Comparison of ENCODE assay signal across 9 cellular contexts in the genomic region with DNA sequence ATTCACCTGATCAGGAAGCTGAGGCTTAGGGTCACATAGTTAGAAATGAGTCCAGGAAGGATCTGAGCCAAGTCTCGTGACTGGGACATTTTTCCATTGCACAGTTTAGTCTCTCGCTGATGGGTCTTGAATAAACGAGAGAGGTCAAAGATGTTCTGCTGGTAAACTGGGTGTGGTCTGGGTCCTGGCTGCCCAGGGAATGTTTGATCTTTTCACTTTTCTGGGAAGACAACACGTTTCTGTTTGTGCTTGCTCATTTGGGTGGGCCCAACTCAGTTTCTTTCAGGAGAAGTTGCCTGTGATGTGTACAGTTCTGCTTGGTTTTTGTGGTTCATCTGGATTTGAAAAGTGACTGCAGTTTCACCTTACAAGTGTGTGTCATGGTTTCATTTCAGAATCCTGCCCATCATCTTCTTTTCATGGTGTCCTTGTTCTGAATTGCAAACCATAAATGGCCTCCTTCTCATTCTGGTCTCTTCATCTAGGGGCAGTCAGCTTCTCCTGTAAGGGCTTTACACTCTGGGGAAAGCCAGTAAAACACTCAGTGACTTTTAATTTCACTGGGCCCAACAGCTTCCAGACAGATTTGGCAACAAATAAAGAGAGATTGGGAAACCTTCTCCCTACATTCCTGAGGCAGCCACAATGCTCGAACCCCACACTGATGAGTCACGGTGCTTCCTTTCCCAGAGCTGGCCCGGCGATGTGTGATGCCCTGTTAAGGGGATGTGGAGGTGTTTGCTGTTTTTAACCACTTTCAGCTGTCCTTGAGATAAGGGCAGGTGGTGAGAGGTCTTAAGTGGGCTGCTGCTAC. TPM values are rescaled to one million over a fixed set of nuclear protein-coding genes. Genes with fewer than 3 reads are reported as not detected.
DNase-seq lines count a peak whose midpoint lies in the region; ATAC-seq lines count a peak whose summit lies in the region.
"Had no signal": no experiment of that assay in that cellular context is flagged by ENCODE, and none has a peak within 500 bp of the region (broad histone marks: within the 10 kb centered on the region; RNA-seq: fewer than 3 reads in every experiment).

No MANE protein-coding gene starts in this region.

- CTCF ChIA-PET in activated naive CD4-positive, alpha-beta T cell treated with anti-CD3 and anti-CD28 coated beads, Interleukin-2, amount 10 ng/mL, durations not matched to agents 7 days and 5 days (lab: Charles Lee): interaction anchor here (1.2 to 1.4 kb wide), 2 partner anchors 12 to 36 kb away, joined by 3 read pairs; no protein-coding TSS in a partner anchor

- no peak for DNase-seq in activated naive CD4-positive, alpha-beta T cell treated with anti-CD3 and anti-CD28 coated beads, Interleukin-2, amount 50 U/mL, for 72 hours (ENCODE audit: low spot score in 2 of 2)
- DNase-seq in activated naive CD4-positive, alpha-beta T cell treated with anti-CD3 and anti-CD28 coated beads, Interleukin-2, amount 10 ng/mL, durations not matched to agents 7 days and 5 days: no peak
- DNase-seq in activated naive CD8-positive, alpha-beta T cell treated with anti-CD3 and anti-CD28 coated beads, Interleukin-2, amount 50 U/mL, for 24 hours: no peak
- DNase-seq in left lobe of liver (ENCODE audit: low spot score) (no peak), HUDEP-2 (lab: John Stamatoyannopoulos, UW; ENCODE audit: unreplicated experiment in 76 of 76) (no peak), NCI-H69 (lab: John Stamatoyannopoulos, UW) (no peak)

- H3K9me3 Mint-ChIP-seq in activated naive CD4-positive, alpha-beta T cell treated with anti-CD3 and anti-CD28 coated beads, Interleukin-2, amount 50 U/mL, for 72 hours: no peaks in the 10 kb centered on the region
- no peaks in the 10 kb centered on the region for H3K9me3 Mint-ChIP-seq in activated naive CD4-positive, alpha-beta T cell treated with anti-CD3 and anti-CD28 coated beads, Interleukin-2, amount 10 ng/mL, durations not matched to agents 7 days and 5 days
- no peaks in the 10 kb centered on the region for H3K9me3 Mint-ChIP-seq in activated naive CD8-positive, alpha-beta T cell treated with anti-CD3 and anti-CD28 coated beads, Interleukin-2, amount 50 U/mL, for 24 hours
- H3K9me3 Mint-ChIP-seq: activated naive CD4-positive, alpha-beta T cell treated with anti-CD3 and anti-CD28 coated beads, Interleukin-2, amount 50 U/mL, for 24 hours had no signal

- H3K4me3 Mint-ChIP-seq in activated naive CD4-positive, alpha-beta T cell treated with anti-CD3 and anti-CD28 coated beads, Interleukin-2, amount 10 ng/mL, durations not matched to agents 7 days and 5 days: no peak overlapping the region
- H3K4me3 Mint-ChIP-seq in activated naive CD8-positive, alpha-beta T cell treated with anti-CD3 and anti-CD28 coated beads, Interleukin-2, amount 50 U/mL, for 24 hours: no peak overlapping the region
- H3K4me3 Mint-ChIP-seq: activated naive CD4-positive, alpha-beta T cell treated with anti-CD3 and anti-CD28 coated beads, Interleukin-2, amount 50 U/mL, for 24 hours had no signal

- H3K4me1 ChIP-seq in urinary bladder (ENCODE audit: insufficient read depth): no peaks in the 10 kb centered on the region

- peaks cover 18% of the 10 kb centered on the region for H3K4me1 Mint-ChIP-seq in activated naive CD4-positive, alpha-beta T cell treated with anti-CD3 and anti-CD28 coated beads, Interleukin-2, amount 10 ng/mL, durations not matched to agents 7 days and 5 days
- H3K4me1 Mint-ChIP-seq in activated naive CD8-positive, alpha-beta T cell treated with anti-CD3 and anti-CD28 coated beads, Interleukin-2, amount 50 U/mL, for 24 hours: peaks cover 18% of the 10 kb centered on the region

- no peak overlapping the region for H3K4me3 ChIP-seq in urinary bladder (ENCODE audit: low read depth, low read length)

- peaks cover 54% of the 10 kb centered on the region for H3K27me3 Mint-ChIP-seq in activated naive CD4-positive, alpha-beta T cell treated with anti-CD3 and anti-CD28 coated beads, Interleukin-2, amount 10 ng/mL, durations not matched to agents 7 days and 5 days
- peaks cover 39% of the 10 kb centered on the region for H3K27me3 Mint-ChIP-seq in activated naive CD8-positive, alpha-beta T cell treated with anti-CD3 and anti-CD28 coated beads, Interleukin-2, amount 50 U/mL, for 24 hours

- H3K36me3 Mint-ChIP-seq in activated naive CD4-positive, alpha-beta T cell treated with anti-CD3 and anti-CD28 coated beads, Interleukin-2, amount 50 U/mL, for 72 hours: no peaks in the 10 kb centered on the region
- H3K36me3 Mint-ChIP-seq in activated naive CD4-positive, alpha-beta T cell treated with anti-CD3 and anti-CD28 coated beads, Interleukin-2, amount 10 ng/mL, durations not matched to agents 7 days and 5 days: no peaks in the 10 kb centered on the region
- no peaks in the 10 kb centered on the region for H3K36me3 Mint-ChIP-seq in activated naive CD8-positive, alpha-beta T cell treated with anti-CD3 and anti-CD28 coated beads, Interleukin-2, amount 50 U/mL, for 24 hours (ENCODE audit: low read depth)
- H3K36me3 Mint-ChIP-seq: activated naive CD4-positive, alpha-beta T cell treated with anti-CD3 and anti-CD28 coated beads, Interleukin-2, amount 50 U/mL, for 24 hours had no signal

- WGBS in urinary bladder: 24% methylated on average over 8 of the region's 8 CpGs

- H3K27ac Mint-ChIP-seq in activated naive CD4-positive, alpha-beta T cell treated with anti-CD3 and anti-CD28 coated beads, Interleukin-2, amount 50 U/mL, for 72 hours: peak overlapping the region in 1 of 2 donors; percentile 61
- H3K27ac Mint-ChIP-seq in activated naive CD4-positive, alpha-beta T cell treated with anti-CD3 and anti-CD28 coated beads, Interleukin-2, amount 10 ng/mL, durations not matched to agents 7 days and 5 days: no peak overlapping the region
- no peak overlapping the region for H3K27ac Mint-ChIP-seq in activated naive CD8-positive, alpha-beta T cell treated with anti-CD3 and anti-CD28 coated beads, Interleukin-2, amount 50 U/mL, for 24 hours
- H3K27ac Mint-ChIP-seq: activated naive CD4-positive, alpha-beta T cell treated with anti-CD3 and anti-CD28 coated beads, Interleukin-2, amount 50 U/mL, for 24 hours had no signal

- ATAC-seq in activated naive CD4-positive, alpha-beta T cell treated with anti-CD3 and anti-CD28 coated beads, Interleukin-2, amount 50 U/mL, for 72 hours: peak; percentile 83 to 89
- peak; percentile 61 for ATAC-seq in HG03521 (IDR thresholded peaks at IDR 0.05; ENCODE audit: unreplicated experiment)
- ATAC-seq in activated naive CD8-positive, alpha-beta T cell treated with anti-CD3 and anti-CD28 coated beads, Interleukin-2, amount 50 U/mL, for 24 hours: peak; percentile 75
- ATAC-seq in left lobe of liver: peak; percentile 29

- no peaks in the 10 kb centered on the region for H3K36me3 ChIP-seq in urinary bladder (ENCODE audit: insufficient read depth)

- peak overlapping the region; percentile 31 for H3K27ac ChIP-seq in urinary bladder (ENCODE audit: low read depth)

RNA-seq across cellular contexts. Expression of gene TACSTD2, which starts 7.2 kb away (rescaled TPM):
- total RNA-seq in activated naive CD4-positive, alpha-beta T cell treated with anti-CD3 and anti-CD28 coated beads, Interleukin-2, amount 50 U/mL, for 72 hours: under 1 TPM; 0.14 to 0.16 TPM
- total RNA-seq in left lobe of liver (2.2 TPM), urinary bladder (40.6 TPM)
- polyA plus RNA-seq in urinary bladder: 89.6 TPM

RNA-seq across cellular contexts. Expression of gene OMA1, which starts 37.8 kb away (rescaled TPM):
- 10 to 100 TPM in 1 of 2 donors, 1 to 10 TPM in 1; 4.0 to 12.3 TPM for total RNA-seq in activated naive CD4-positive, alpha-beta T cell treated with anti-CD3 and anti-CD28 coated beads, Interleukin-2, amount 50 U/mL, for 72 hours
- total RNA-seq in left lobe of liver (16.3 TPM), urinary bladder (57.8 TPM)
- polyA plus RNA-seq in urinary bladder: 16.9 TPM

Comparison
In these comparisons a context has a peak if more than half of its experiments do, and no peak if none do; other contexts are left out.
1. ATAC-seq: peak in every context shown above with its lines; median percentile 86 in activated naive CD4-positive, alpha-beta T cell treated with anti-CD3 and anti-CD28 coated beads, Interleukin-2, amount 50 U/mL, for 72 hours; 75 in activated naive CD8-positive, alpha-beta T cell treated with anti-CD3 and anti-CD28 coated beads, Interleukin-2, amount 50 U/mL, for 24 hours; 61 in HG03521; 29 in left lobe of liver.
2. RNA of gene TACSTD2, which starts 7.2 kb away (total RNA-seq): 40.6 TPM in urinary bladder (single experiment); 2.2 TPM in left lobe of liver (single experiment) and 0.14 to 0.16 TPM in activated naive CD4-positive, alpha-beta T cell treated with anti-CD3 and anti-CD28 coated beads, Interleukin-2, amount 50 U/mL, for 72 hours; every median in the first group is over 10 times any median in the second.